Comparison of ENCODE assay signal across 1 cellular context in the genomic region with DNA sequence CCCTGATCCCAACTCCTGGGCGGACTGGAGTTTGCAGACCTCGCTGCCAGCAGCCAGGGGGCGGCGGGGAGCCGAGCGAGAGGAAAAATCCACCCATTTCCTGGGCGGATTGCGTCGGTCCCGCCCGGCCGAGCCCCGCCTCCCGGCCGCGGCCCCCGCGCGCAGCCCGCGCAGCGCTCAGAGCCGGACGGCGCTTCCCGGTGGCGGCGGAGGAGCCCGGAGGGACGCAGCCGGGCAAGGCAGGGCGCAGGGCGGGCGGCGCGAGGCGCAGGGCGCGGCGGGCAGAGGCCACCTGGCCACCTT.
TF ChIP-seq lines count a peak whose summit lies in the region.

A gene (plus strand): TSS at position 180 of the 303 bp plus-strand sequence. CDS start 322 bp downstream, outside the sequence.

TF ChIP-seq in GM12878, 131 proteins besides CTCF, POLR2A, EP300 and RAD21 (continued from another document):
- no peak for TF ChIP-seq EGR1 (IDR thresholded peaks at IDR 0.05; ENCODE audit: borderline replicate concordance in 1 of 2, low read depth in 2 of 2, low read length in 2 of 2)
